17 cellular contexts compared by ENCODE assay signal in genomic region chr2:222293660-222294630, GRCh38. TPM values are rescaled to one million over a fixed set of nuclear protein-coding genes. Genes with fewer than 3 reads are reported as not detected.
DNase-seq lines count a peak whose midpoint lies in the region; ATAC-seq lines count a peak whose summit lies in the region.
"Had no signal": no experiment of that assay in that cellular context is flagged by ENCODE, and none has a peak within 500 bp of the region (broad histone marks: within the 10 kb centered on the region; RNA-seq: fewer than 3 reads in every experiment).

No MANE protein-coding gene starts in this region.

- H3K79me1 ChIP-seq in neuronal stem cell (ENCODE audit: low read depth, low read length): no peaks in the 10 kb centered on the region

- H3K4me2 ChIP-seq in neuronal stem cell (ENCODE audit: insufficient read depth, low read length, poor library complexity, severe bottlenecking): no peak overlapping the region

- H3K4ac ChIP-seq in neuronal stem cell (ENCODE audit: low read length): no peak overlapping the region

- H3K14ac ChIP-seq in neuronal stem cell (ENCODE audit: low read length): no peak overlapping the region

- H3K27ac Mint-ChIP-seq in activated T-helper 1 cell treated with anti-CD3 and anti-CD28 coated beads, Interleukin-12 subunit alpha, Interleukin-12 subunit beta, Interleukin-2, Interleukin-4 antibody, amounts not matched to agents 30 ng/mL and 10 ng/mL and 1 ng/mL, durations not matched to agents 14 hours and 24 hours and 36 hours: peak overlapping the region; percentile 29
- H3K27ac Mint-ChIP-seq: CD8-positive, alpha-beta memory T cell; stimulated activated effector memory CD8-positive, alpha-beta T cell treated with anti-CD3 and anti-CD28 coated beads, Interleukin-12 subunit alpha, Interleukin-12 subunit beta, amount 100 ng/mL, for 72 hours had no signal

- intact Hi-C loops in activated T-helper 1 cell treated with anti-CD3 and anti-CD28 coated beads, Interleukin-12 subunit alpha, Interleukin-12 subunit beta, Interleukin-2, Interleukin-4 antibody, amounts not matched to agents 30 ng/mL and 10 ng/mL and 1 ng/mL, durations not matched to agents 14 hours and 24 hours and 36 hours (cut with micrococcal nuclease): no loop called here

- peaks cover 2 to 6% of the 10 kb centered on the region in 2 donors for H3K9me3 ChIP-seq in neuronal stem cell (replicated peaks in 1 of 2; ENCODE audit: control insufficient read depth in 2 of 2, insufficient read depth in 1 of 2, low read depth in 1 of 2, low read length in 2 of 2)
- H3K9me3 ChIP-seq: testis had no signal

- no peak overlapping the region for H3K4me3 Mint-ChIP-seq in activated T-helper 1 cell treated with anti-CD3 and anti-CD28 coated beads, Interleukin-12 subunit alpha, Interleukin-12 subunit beta, Interleukin-2, Interleukin-4 antibody, amounts not matched to agents 30 ng/mL and 10 ng/mL and 1 ng/mL, durations not matched to agents 14 hours and 24 hours and 36 hours

- no peak overlapping the region for H3K23ac ChIP-seq in neuronal stem cell (ENCODE audit: low read depth, low read length, poor library complexity)

- H3K4me1 Mint-ChIP-seq in activated T-helper 1 cell treated with anti-CD3 and anti-CD28 coated beads, Interleukin-12 subunit alpha, Interleukin-12 subunit beta, Interleukin-2, Interleukin-4 antibody, amounts not matched to agents 30 ng/mL and 10 ng/mL and 1 ng/mL, durations not matched to agents 14 hours and 24 hours and 36 hours (ENCODE audit: low read depth): peaks cover 5% of the 10 kb centered on the region

- no peak overlapping the region for H2AFZ ChIP-seq in neuronal stem cell (ENCODE audit: low read length)

- no peak overlapping the region for H2BK15ac ChIP-seq in neuronal stem cell (ENCODE audit: low read length)

- H3K36me3 Mint-ChIP-seq in activated T-helper 1 cell treated with anti-CD3 and anti-CD28 coated beads, Interleukin-12 subunit alpha, Interleukin-12 subunit beta, Interleukin-2, Interleukin-4 antibody, amounts not matched to agents 30 ng/mL and 10 ng/mL and 1 ng/mL, durations not matched to agents 14 hours and 24 hours and 36 hours (ENCODE audit: low read depth): peaks cover 4% of the 10 kb centered on the region
- H3K36me3 Mint-ChIP-seq: CD8-positive, alpha-beta memory T cell had no signal

- H3K18ac ChIP-seq in neuronal stem cell (ENCODE audit: low read length): peak overlapping the region; percentile 1

- no peak overlapping the region for H3K27ac ChIP-seq in neuronal stem cell (replicated peaks; ENCODE audit: low read length)
- H3K27ac ChIP-seq: testis had no signal

- H3K36me3 ChIP-seq in neuronal stem cell (replicated peaks in 1 of 2; ENCODE audit: control insufficient read depth in 2 of 2, insufficient read depth in 2 of 2, low read length in 2 of 2): no peaks in the 10 kb centered on the region

- peaks cover 55 to 97% (median 87%) of the 10 kb centered on the region in 3 experiments for H3K27me3 ChIP-seq in neuronal stem cell (ENCODE audit: control insufficient read depth in 3 of 3, insufficient read depth in 3 of 3, low read depth in 1 of 3, low read length in 3 of 3)
- H3K27me3 ChIP-seq: testis had no signal

- DNase-seq in ELF-1 (ENCODE audit: low read depth, low spot score) (peak; percentile 47), foreskin melanocyte (peak; percentile 50), neuronal stem cell (ENCODE audit: low spot score) (no peak)
- DNase-seq in activated T-helper 1 cell treated with anti-CD3 and anti-CD28 coated beads, Interleukin-12 subunit alpha, Interleukin-12 subunit beta, Interleukin-2, Interleukin-4 antibody, amounts not matched to agents 30 ng/mL and 10 ng/mL and 1 ng/mL, durations not matched to agents 14 hours and 24 hours and 36 hours (ENCODE audit: low spot score): no peak
- DNase-seq: activated CD4-positive, alpha-beta T cell treated with anti-CD3 and anti-CD28 coated beads, Interleukin-2, amount 50 U/mL, for 48 hours; activated naive CD4-positive, alpha-beta T cell treated with Interleukin-2 at 50 U/mL for 16 hours; anterior cingulate cortex; CD8-positive, alpha-beta memory T cell; NCI-H2081 treated with DMSO at 0.1 percent for 48 hours; NCI-H510A treated with DMSO at 0.1 percent for 48 hours; testis had no signal

- peak overlapping the region in 1 of 2 donors; percentile 57 for H3K4me3 ChIP-seq in neuronal stem cell (ENCODE audit: low read length in 2 of 2)
- H3K4me3 ChIP-seq: testis had no signal

- WGBS in neuronal stem cell (ENCODE audit: extremely low coverage in 2 of 2, insufficient read length in 2 of 2, insufficient replicate concordance in 1 of 2), 2 donors: no CpG with 5 or more reads among the region's 36 CpGs

- H3K9me3 Mint-ChIP-seq in activated T-helper 1 cell treated with anti-CD3 and anti-CD28 coated beads, Interleukin-12 subunit alpha, Interleukin-12 subunit beta, Interleukin-2, Interleukin-4 antibody, amounts not matched to agents 30 ng/mL and 10 ng/mL and 1 ng/mL, durations not matched to agents 14 hours and 24 hours and 36 hours: peaks cover 6% of the 10 kb centered on the region
- H3K9me3 Mint-ChIP-seq: stimulated activated effector memory CD8-positive, alpha-beta T cell treated with anti-CD3 and anti-CD28 coated beads, Interleukin-12 subunit alpha, Interleukin-12 subunit beta, amount 100 ng/mL, for 72 hours had no signal

- no peak overlapping the region for H4K8ac ChIP-seq in neuronal stem cell (ENCODE audit: low read depth, low read length)

- ATAC-seq in GM21737 (IDR thresholded peaks at IDR 0.05; ENCODE audit: unreplicated experiment) (no peak), HG02642 (IDR thresholded peaks at IDR 0.05; ENCODE audit: poor library complexity, unreplicated experiment) (no peak), HG03108 (IDR thresholded peaks at IDR 0.05; ENCODE audit: unreplicated experiment) (no peak)
- ATAC-seq: stimulated activated effector memory CD8-positive, alpha-beta T cell treated with anti-CD3 and anti-CD28 coated beads, Interleukin-12 subunit alpha, Interleukin-12 subunit beta, amount 100 ng/mL, for 72 hours had no signal

- H4K91ac ChIP-seq in neuronal stem cell (ENCODE audit: low read depth, low read length, poor library complexity): no peak overlapping the region

- peaks cover 86% of the 10 kb centered on the region for H3K27me3 Mint-ChIP-seq in activated T-helper 1 cell treated with anti-CD3 and anti-CD28 coated beads, Interleukin-12 subunit alpha, Interleukin-12 subunit beta, Interleukin-2, Interleukin-4 antibody, amounts not matched to agents 30 ng/mL and 10 ng/mL and 1 ng/mL, durations not matched to agents 14 hours and 24 hours and 36 hours (ENCODE audit: insufficient read depth)

- peaks cover 8 to 11% of the 10 kb centered on the region in 2 donors for H3K4me1 ChIP-seq in neuronal stem cell (ENCODE audit: control insufficient read depth in 2 of 2, insufficient read depth in 1 of 2, low read depth in 1 of 2, low read length in 2 of 2)
- H3K4me1 ChIP-seq: testis had no signal

- no peak overlapping the region for H2BK12ac ChIP-seq in neuronal stem cell (ENCODE audit: low read length)

- no peak overlapping the region for H3K9ac ChIP-seq in neuronal stem cell (ENCODE audit: low read depth, low read length, poor library complexity)

- peak overlapping the region; percentile 39 for H2AK5ac ChIP-seq in neuronal stem cell (ENCODE audit: low read depth, low read length)

- H2BK5ac ChIP-seq in neuronal stem cell (ENCODE audit: low read length): no peak overlapping the region

- no peak overlapping the region for H2BK120ac ChIP-seq in neuronal stem cell (ENCODE audit: low read depth, low read length)

RNA-seq across cellular contexts. Expression of gene PAX3, which starts 4.9 kb away (rescaled TPM):
- total RNA-seq in activated T-helper 1 cell treated with anti-CD3 and anti-CD28 coated beads, Interleukin-12 subunit alpha, Interleukin-12 subunit beta, Interleukin-2, Interleukin-4 antibody, amounts not matched to agents 30 ng/mL and 10 ng/mL and 1 ng/mL, durations not matched to agents 14 hours and 24 hours and 36 hours: not detected in 2 replicates
- 0.04 TPM for polyA plus RNA-seq in neuronal stem cell (2013, experiment 1 of 2)
- not detected for polyA plus RNA-seq in neuronal stem cell (2013, experiment 2 of 2)
- total RNA-seq: CD8-positive, alpha-beta memory T cell; lung microvascular endothelial cell had no signal
- polyA plus RNA-seq: CD8-positive, alpha-beta memory T cell; keratinocyte had no signal

Comparison
In these comparisons a context has a peak if more than half of its experiments do, and no peak if none do; other contexts are left out.
1. DNase-seq: peak in ELF-1 (single experiment) and foreskin melanocyte (single experiment); none in activated T-helper 1 cell treated with anti-CD3 and anti-CD28 coated beads, Interleukin-12 subunit alpha, Interleukin-12 subunit beta, Interleukin-2, Interleukin-4 antibody, amounts not matched to agents 30 ng/mL and 10 ng/mL and 1 ng/mL, durations not matched to agents 14 hours and 24 hours and 36 hours (single experiment) and neuronal stem cell (single experiment).